In genomic region chr5:1466631-1467265, GRCh38 we compare ENCODE assay signal across 1 cellular context.
TF ChIP-seq lines count a peak whose summit lies in the region.

No MANE protein-coding gene starts in this region.

TF ChIP-seq in GM12878, 131 proteins besides CTCF, POLR2A, EP300 and RAD21 (continued from another document):
- no peak for TF ChIP-seq RAD51 (IDR thresholded peaks at IDR 0.05)
- TF ChIP-seq FOXK2 (IDR thresholded peaks at IDR 0.05), result no peak
- no peak for TF ChIP-seq ATF3 (IDR thresholded peaks at IDR 0.05; ENCODE audit: borderline replicate concordance, extremely low read depth, low read depth, low read length)
- no peak for TF ChIP-seq ZNF592 (IDR thresholded peaks at IDR 0.05)
- TF ChIP-seq MLLT1 (IDR thresholded peaks at IDR 0.05), result no peak
- no peak for TF ChIP-seq BMI1 (IDR thresholded peaks at IDR 0.05; ENCODE audit: borderline replicate concordance)
